ENCODE assay signal across 21 cellular contexts in the genomic region with DNA sequence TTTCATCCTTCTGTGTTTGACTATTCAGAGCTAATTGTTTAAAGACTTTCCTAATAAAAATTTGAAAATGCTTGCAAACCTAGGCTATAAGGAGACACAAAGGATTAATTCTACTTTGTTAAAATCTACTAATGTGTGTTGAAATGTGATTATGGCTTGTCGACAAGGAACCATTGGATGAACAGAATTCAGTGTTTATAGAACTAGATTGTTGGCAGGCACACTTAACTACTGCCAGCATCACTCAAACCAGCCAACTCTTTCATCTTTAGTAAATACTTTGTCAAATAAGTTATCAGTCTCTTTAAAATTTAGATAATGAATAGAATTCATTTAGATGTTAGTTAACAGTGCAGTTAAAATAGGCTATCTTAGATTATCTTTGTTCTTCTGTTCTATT. TPM values are rescaled to one million over a fixed set of nuclear protein-coding genes. Genes with fewer than 3 reads are reported as not detected.
A peak's percentile ranks its signal among the peaks of the same experiment; 100 is the strongest.
DNase-seq lines count a peak whose midpoint lies in the region; ATAC-seq, FAIRE-seq and TF ChIP-seq lines count a peak whose summit lies in the region.
"Had no signal": no experiment of that assay in that cellular context is flagged by ENCODE, and none has a peak within 500 bp of the region (broad histone marks: within the 10 kb centered on the region; RNA-seq: fewer than 3 reads in every experiment).

No MANE protein-coding gene starts in this region.

- H3K27me3 Mint-ChIP-seq in activated T-helper 17 cell treated with anti-CD3 and anti-CD28 coated beads, Interleukin-2, amount 50 U/mL, for 72 hours = no peaks in the 10 kb centered on the region
- H3K27me3 Mint-ChIP-seq: CD4-positive, alpha-beta memory T cell; IgD-negative memory B cell had no signal

- H3K36me3 ChIP-seq in right lobe of liver = no peaks in the 10 kb centered on the region
- no peaks in the 10 kb centered on the region for H3K36me3 ChIP-seq in HepG2 (replicated peaks in 1 of 2; ENCODE audit: control insufficient read depth in 1 of 2, insufficient read depth in 2 of 2, low read length in 2 of 2)
- no peaks in the 10 kb centered on the region for H3K36me3 ChIP-seq in uterus
- H3K36me3 ChIP-seq: BLaER1 had no signal

- peaks cover 0 to 10% (median 0%) of the 10 kb centered on the region in 4 donors for H3K4me1 ChIP-seq in right lobe of liver
- H3K4me1 ChIP-seq in HepG2 (ENCODE audit: insufficient read depth, low read length) = peaks cover 25% of the 10 kb centered on the region
- no peaks in the 10 kb centered on the region for H3K4me1 ChIP-seq in uterus
- H3K4me1 ChIP-seq: BLaER1 had no signal

- WGBS in right lobe of liver (ENCODE audit: insufficient coverage, low coverage, low lambda C conversion rate, missing lambda C conversion rate) = 43% methylated on average over 1 of the region's 1 CpG
- WGBS in HepG2 (ENCODE audit: low lambda C conversion rate) = 96% methylated on average over 1 of the region's 1 CpG

- peak in 3 of 4 donors; percentile 52 to 63 (median 56) for ATAC-seq in right lobe of liver
- no peak for ATAC-seq in HepG2
- peak; percentile 75 for ATAC-seq in left lobe of liver
- no peak for ATAC-seq in activated T-helper 17 cell treated with anti-CD3 and anti-CD28 coated beads, Interleukin-2, amount 50 U/mL, for 72 hours (replicated peaks)
- ATAC-seq: GM23338 had no signal

- no peak overlapping the region for H2AFZ ChIP-seq in HepG2 (ENCODE audit: low read length)
- H2AFZ ChIP-seq: GM23338 had no signal

- H3K4me1 Mint-ChIP-seq in activated T-helper 17 cell treated with anti-CD3 and anti-CD28 coated beads, Interleukin-2, amount 50 U/mL, for 72 hours = peaks cover 20% of the 10 kb centered on the region

- in situ Hi-C loops in HepG2 (cut with HindIII; ENCODE audit: extremely low pct_ligation_motif_present, low pct_unique_long_range_greater_than_20kb) = no loop called here

- DNase-seq in right lobe of liver (no peak), HepG2 (ENCODE audit: low spot score) (no peak), left lobe of liver (ENCODE audit: low spot score) (no peak), uterus (no peak)
- DNase-seq in central memory CD4-positive, alpha-beta T cell = no peak
- DNase-seq: 8988T; Calu3; CD4-positive, alpha-beta memory T cell; DND-41; EL; HCEC 1CT; HFFc6 had no signal

- H3K27ac ChIP-seq in right lobe of liver (no peak overlapping the region), HepG2 (ENCODE audit: extremely low read length, insufficient read depth, low read length) (no peak overlapping the region), VCaP (peak overlapping the region; percentile 59), uterus (no peak overlapping the region)
- H3K27ac ChIP-seq: BLaER1, HL-60 had no signal

- BruUV-seq in HepG2 (replicated peaks; lab: Mats Ljungman, UMichigan) = no TSS peak

- H3K79me2 ChIP-seq in HepG2 (ENCODE audit: insufficient read depth, low read length) = peaks cover 96% of the 10 kb centered on the region

- H3K9me3 ChIP-seq in right lobe of liver = no peaks in the 10 kb centered on the region
- no peaks in the 10 kb centered on the region for H3K9me3 ChIP-seq in HepG2 (ENCODE audit: low read length)
- no peaks in the 10 kb centered on the region for H3K9me3 ChIP-seq in uterus

- no peak for TF ChIP-seq RAD21 in HepG2 (CRISPR knock-in tag; IDR thresholded peaks at IDR 0.05)

- H3K27me3 ChIP-seq in right lobe of liver (no peaks in the 10 kb centered on the region), HepG2 (ENCODE audit: control insufficient read depth in 1 of 2, insufficient read depth in 2 of 2, low read length in 2 of 2) (no peaks in the 10 kb centered on the region), uterus (no peaks in the 10 kb centered on the region)
- H3K27me3 ChIP-seq: BLaER1 had no signal

- H3K4me3 Mint-ChIP-seq in activated T-helper 17 cell treated with anti-CD3 and anti-CD28 coated beads, Interleukin-2, amount 50 U/mL, for 72 hours = no peak overlapping the region
- H3K4me3 Mint-ChIP-seq: CD14-positive monocyte; CD4-positive, alpha-beta memory T cell; GM23338; HFFc6; IgD-negative memory B cell had no signal

- TF ChIP-seq POLR2A in right lobe of liver (IDR thresholded peaks at IDR 0.05) (no peak), HepG2 (IDR thresholded peaks at IDR 0.05; ENCODE audit: insufficient read depth in 1 of 2, low read depth in 2 of 2, low read length in 2 of 2) (no peak), uterus (IDR thresholded peaks at IDR 0.05) (no peak)

- H3K9me3 Mint-ChIP-seq in activated T-helper 17 cell treated with anti-CD3 and anti-CD28 coated beads, Interleukin-2, amount 50 U/mL, for 72 hours = no peaks in the 10 kb centered on the region
- H3K9me3 Mint-ChIP-seq: CD14-positive monocyte; CD4-positive, alpha-beta memory T cell; GM23338; HFFc6; IgD-negative memory B cell had no signal

- TF ChIP-seq CTCF in right lobe of liver (IDR thresholded peaks at IDR 0.05) (no peak), HepG2 (CRISPR knock-in tag; IDR thresholded peaks at IDR 0.05) (no peak), VCaP (conservative IDR thresholded peaks at IDR 0.05) (no peak), uterus (IDR thresholded peaks at IDR 0.05) (no peak)

- CTCF ChIA-PET in HepG2 (lab: Yijun Ruan, JAX; ENCODE audit: low intra/inter-chr PET ratio, low total read pairs) = no interaction called here

- 0 out of 2 replicates have a peak, but pooled peaks cover 2% of the 10 kb centered on the region for H4K20me1 ChIP-seq in HepG2 (ENCODE audit: insufficient read depth, low read length)

- TF ChIP-seq EP300 in HepG2 (IDR thresholded peaks at IDR 0.05; ENCODE audit: low read depth in 2 of 2, low read length in 2 of 2) = no peak
- no peak for TF ChIP-seq EP300 in HepG2 (CRISPR knock-in tag; IDR thresholded peaks at IDR 0.05; ENCODE audit: borderline replicate concordance)

- H3K4me3 ChIP-seq in right lobe of liver (no peak overlapping the region), HepG2 (replicated peaks in 1 of 3; ENCODE audit: insufficient read depth in 1 of 3, low read depth in 2 of 3, low read length in 3 of 3) (no peak overlapping the region), uterus (no peak overlapping the region)
- H3K4me3 ChIP-seq: BLaER1, GM23338 had no signal

- no peak overlapping the region for H3K9ac ChIP-seq in HepG2 (ENCODE audit: insufficient read depth, low read depth, low read length)
- H3K9ac ChIP-seq: BLaER1 had no signal

- H3K4me2 ChIP-seq in HepG2 (ENCODE audit: low read depth, low read length) = no peak overlapping the region
- H3K4me2 ChIP-seq: BLaER1, GM23338 had no signal

- intact Hi-C loops in right lobe of liver (cut with DNase I) (no loop called here), HepG2 (cut with micrococcal nuclease; ENCODE audit: unreplicated experiment) (no loop called here), uterus (cut with DNase I; ENCODE audit: low total_unique reads) (no loop called here)

- H3K36me3 Mint-ChIP-seq in activated T-helper 17 cell treated with anti-CD3 and anti-CD28 coated beads, Interleukin-2, amount 50 U/mL, for 72 hours (ENCODE audit: low read depth) = no peaks in the 10 kb centered on the region
- H3K36me3 Mint-ChIP-seq: CD14-positive monocyte; CD4-positive, alpha-beta memory T cell had no signal

- POLR2A ChIA-PET in HepG2 (lab: Yijun Ruan, JAX) = no interaction called here

- FAIRE-seq in HepG2 (lab: Jason Lieb, UNC) = no peak
- FAIRE-seq: GM12891, H54 had no signal

- H3K27ac Mint-ChIP-seq in activated T-helper 17 cell treated with anti-CD3 and anti-CD28 coated beads, Interleukin-2, amount 50 U/mL, for 72 hours = no peak overlapping the region
- H3K27ac Mint-ChIP-seq: CD14-positive monocyte, GM23338, HFFc6, IgD-negative memory B cell had no signal

RNA-seq across cellular contexts. Expression of gene HS2ST1, which starts 27.6 kb away (rescaled TPM):
- total RNA-seq in right lobe of liver = 10 to 100 TPM in 5 of 6 experiments, 1 to 10 TPM in 1; 9.9 to 17.2 (median 13.7) TPM
- total RNA-seq in HepG2 (2016; rRNA removed; fragmentation: Illumina TruSeq; extraction: Trizol) = 51.2 and 58.7 TPM in 2 replicates
- total RNA-seq in HepG2 (2016; cell fraction: cytosol; rRNA removed; fragmentation: Illumina TruSeq; extraction: Trizol; ENCODE audit: low read depth) = 9.1 and 9.3 TPM in 2 replicates
- total RNA-seq in HepG2 (2016; cell fraction: insoluble cytoplasmic fraction; rRNA removed; fragmentation: Illumina TruSeq; extraction: Trizol) = 47.0 and 61.5 TPM in 2 replicates
- 17.7 and 21.3 TPM in 2 replicates for total RNA-seq in HepG2 (2016; cell fraction: membrane; rRNA removed; fragmentation: Illumina TruSeq; extraction: Trizol)
- total RNA-seq in HepG2 (2016; cell fraction: nucleus; rRNA removed; fragmentation: Illumina TruSeq; extraction: Trizol) = 55.0 and 59.2 TPM in 2 replicates
- 19.6 and 22.1 TPM in 2 replicates for polyA plus RNA-seq in HepG2 (2011; rRNA removed)
- polyA plus RNA-seq in HepG2 (2011; cell fraction: cytosol; rRNA removed) = 9.0 and 13.8 TPM in 2 replicates
- 3.7 and 5.2 TPM in 2 replicates for polyA plus RNA-seq in HepG2 (2011; cell fraction: nucleus; rRNA removed)
- polyA plus RNA-seq in HepG2 (2012) = 27.9 and 38.2 TPM in 2 replicates
- 3.6 TPM in 2 replicates for polyA plus RNA-seq in HepG2 (2016; cell fraction: cytosol; fragmentation: Illumina TruSeq; extraction: Trizol; ENCODE audit: low read depth)
- polyA plus RNA-seq in HepG2 (2016; cell fraction: insoluble cytoplasmic fraction; fragmentation: Illumina TruSeq; extraction: Trizol; ENCODE audit: low read depth) = 41.4 and 41.7 TPM in 2 replicates
- 11.4 and 11.7 TPM in 2 replicates for polyA plus RNA-seq in HepG2 (2016; cell fraction: membrane; fragmentation: Illumina TruSeq; extraction: Trizol; ENCODE audit: low read depth)
- 49.1 and 51.8 TPM in 2 replicates for polyA plus RNA-seq in HepG2 (2016; cell fraction: nucleus; fragmentation: Illumina TruSeq; extraction: Trizol; ENCODE audit: insufficient read depth, low read depth)
- 8.4 and 14.9 TPM in 2 replicates for polyA minus RNA-seq in HepG2 (2011; rRNA and poly(A)+ RNA removed; ENCODE audit: low replicate concordance)
- polyA minus RNA-seq in HepG2 (2011; cell fraction: cytosol; rRNA and poly(A)+ RNA removed) = 28.0 and 34.0 TPM in 2 replicates
- polyA minus RNA-seq in HepG2 (2011; cell fraction: nucleus; rRNA and poly(A)+ RNA removed) = 38.8 and 42.7 TPM in 2 replicates
- 15.6 TPM for total RNA-seq in left lobe of liver
- 10 to 100 TPM; 12.8 to 18.5 TPM for total RNA-seq in activated T-helper 17 cell treated with anti-CD3 and anti-CD28 coated beads, Interleukin-2, amount 50 U/mL, for 72 hours
- total RNA-seq in uterus = 10 to 100 TPM in 2 of 4 donors, 1 to 10 TPM in 2; 4.6 to 53.5 (median 15.5) TPM

RNA-seq across cellular contexts. Expression of gene SELENOF, which starts 28.1 kb away (rescaled TPM):
- total RNA-seq in right lobe of liver = 100 to 1,000 TPM in 4 of 6 experiments, 10 to 100 TPM in 2; 95.5 to 130 (median 107) TPM
- total RNA-seq in HepG2 (2016; rRNA removed; fragmentation: Illumina TruSeq; extraction: Trizol) = 124 and 163 TPM in 2 replicates
- 25.2 and 35.4 TPM in 2 replicates for total RNA-seq in HepG2 (2016; cell fraction: cytosol; rRNA removed; fragmentation: Illumina TruSeq; extraction: Trizol; ENCODE audit: low read depth)
- 130 and 171 TPM in 2 replicates for total RNA-seq in HepG2 (2016; cell fraction: insoluble cytoplasmic fraction; rRNA removed; fragmentation: Illumina TruSeq; extraction: Trizol)
- total RNA-seq in HepG2 (2016; cell fraction: membrane; rRNA removed; fragmentation: Illumina TruSeq; extraction: Trizol) = 69.8 and 78.9 TPM in 2 replicates
- total RNA-seq in HepG2 (2016; cell fraction: nucleus; rRNA removed; fragmentation: Illumina TruSeq; extraction: Trizol) = 143 and 153 TPM in 2 replicates
- polyA plus RNA-seq in HepG2 (2011; rRNA removed) = 88.2 and 133 TPM in 2 replicates
- 54.9 and 90.7 TPM in 2 replicates for polyA plus RNA-seq in HepG2 (2011; cell fraction: cytosol; rRNA removed)
- polyA plus RNA-seq in HepG2 (2011; cell fraction: nucleus; rRNA removed) = 15.6 and 23.8 TPM in 2 replicates
- polyA plus RNA-seq in HepG2 (2012) = 109 and 157 TPM in 2 replicates
- polyA plus RNA-seq in HepG2 (2016; cell fraction: cytosol; fragmentation: Illumina TruSeq; extraction: Trizol; ENCODE audit: low read depth) = 26.8 and 27.6 TPM in 2 replicates
- polyA plus RNA-seq in HepG2 (2016; cell fraction: insoluble cytoplasmic fraction; fragmentation: Illumina TruSeq; extraction: Trizol; ENCODE audit: low read depth) = 145 and 147 TPM in 2 replicates
- polyA plus RNA-seq in HepG2 (2016; cell fraction: membrane; fragmentation: Illumina TruSeq; extraction: Trizol; ENCODE audit: low read depth) = 57.9 and 59.8 TPM in 2 replicates
- 249 and 252 TPM in 2 replicates for polyA plus RNA-seq in HepG2 (2016; cell fraction: nucleus; fragmentation: Illumina TruSeq; extraction: Trizol; ENCODE audit: insufficient read depth, low read depth)
- 41.6 and 58.4 TPM in 2 replicates for polyA minus RNA-seq in HepG2 (2011; rRNA and poly(A)+ RNA removed; ENCODE audit: low replicate concordance)
- 50.9 and 59.9 TPM in 2 replicates for polyA minus RNA-seq in HepG2 (2011; cell fraction: cytosol; rRNA and poly(A)+ RNA removed)
- polyA minus RNA-seq in HepG2 (2011; cell fraction: nucleus; rRNA and poly(A)+ RNA removed) = 38.8 and 44.2 TPM in 2 replicates
- total RNA-seq in left lobe of liver = 105 TPM
- total RNA-seq in activated T-helper 17 cell treated with anti-CD3 and anti-CD28 coated beads, Interleukin-2, amount 50 U/mL, for 72 hours = 100 to 1,000 TPM in 1 of 2 donors, 10 to 100 TPM in 1; 90.9 to 153 TPM
- total RNA-seq in uterus = 100 to 1,000 TPM; 155 to 232 (median 209) TPM

Comparison
In these comparisons a context has a peak if more than half of its experiments do, and no peak if none do; other contexts are left out.
1. ATAC-seq: peak in right lobe of liver (3 of 4) and left lobe of liver (single experiment); none in HepG2 (single experiment) and activated T-helper 17 cell treated with anti-CD3 and anti-CD28 coated beads, Interleukin-2, amount 50 U/mL, for 72 hours (single experiment).